ENCODE assay signal across 9 cellular contexts in the genomic region with DNA sequence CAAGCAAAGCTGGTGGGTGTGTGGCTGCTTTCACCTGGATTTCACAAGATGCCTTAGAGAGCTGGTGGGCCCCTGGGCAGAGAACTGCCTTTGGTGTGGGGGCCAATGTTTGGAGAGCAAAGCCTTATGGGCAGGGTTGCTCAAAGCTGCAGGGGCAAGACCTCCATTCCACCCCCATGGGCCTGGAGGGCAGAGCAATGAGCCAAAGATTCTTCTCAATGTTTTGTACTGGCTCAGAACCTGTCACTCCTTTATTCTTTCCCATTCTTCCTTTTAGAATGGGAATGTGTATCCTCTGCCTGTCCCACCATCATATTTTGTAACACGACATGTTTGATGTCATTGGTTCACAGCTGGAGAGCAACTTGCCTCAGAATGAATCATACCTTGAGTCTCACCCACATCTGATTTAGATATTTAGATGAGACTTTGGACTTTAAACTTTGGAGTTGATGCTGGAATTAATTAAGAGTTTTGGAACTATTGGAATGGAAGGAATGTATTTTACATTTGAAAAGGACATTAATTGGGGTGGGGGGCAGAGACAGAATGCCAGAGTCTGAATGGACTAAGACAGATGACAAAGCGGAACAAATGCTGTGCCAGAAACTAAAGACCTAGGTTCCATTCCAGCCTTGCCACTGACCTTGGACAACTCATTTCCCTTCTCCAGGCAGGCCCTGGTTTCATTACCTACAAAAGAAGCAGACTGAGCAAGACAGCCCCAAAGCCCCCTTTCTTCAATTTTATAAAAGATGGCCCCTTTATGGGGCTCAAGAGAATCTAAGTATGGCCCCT.
DNase-seq lines count a peak whose midpoint lies in the region; ATAC-seq and TF ChIP-seq lines count a peak whose summit lies in the region.
"Had no signal": no experiment of that assay in that cellular context is flagged by ENCODE, and none has a peak within 500 bp of the region (broad histone marks: within the 10 kb centered on the region; RNA-seq: fewer than 3 reads in every experiment).

No MANE protein-coding gene starts in this region.

- POLR2A ChIA-PET in OCI-LY7 (lab: Charles Lee) = no interaction called here

- no peaks in the 10 kb centered on the region for H3F3A ChIP-seq in GM23338 (replicated peaks; ENCODE audit: low read depth)

- H4K20me1 ChIP-seq in GM23338 (replicated peaks; ENCODE audit: insufficient read depth) (no peaks in the 10 kb centered on the region), OCI-LY7 (ENCODE audit: insufficient read depth, low read length) (no peaks in the 10 kb centered on the region)

- no peaks in the 10 kb centered on the region for H3K79me2 ChIP-seq in GM23338 (replicated peaks; ENCODE audit: insufficient read depth)
- no peaks in the 10 kb centered on the region for H3K79me2 ChIP-seq in OCI-LY7 (ENCODE audit: insufficient read depth, low read depth, low read length)

- peaks cover 5% of the 10 kb centered on the region; the same call in 1 of the 3 replicates for H3K36me3 Mint-ChIP-seq in GM23338 (ENCODE audit: low read depth)
- H3K36me3 Mint-ChIP-seq in stimulated activated memory B cell treated with anti-CD40 and anti-IgM and Interleukin-4, amounts not matched to agents 10 μg/mL and 1 μg/mL and 100 μg/mL, for 72 hours = peaks cover 27% of the 10 kb centered on the region

- H3K9ac ChIP-seq in SK-N-MC (ENCODE audit: insufficient read length) = peak overlapping the region; percentile 24

- DNase-seq in GM23338 (ENCODE audit: low spot score) (no peak), SK-N-MC (ENCODE audit: low read depth, low spot score) (peak; percentile 64), fibroblast of villous mesenchyme (ENCODE audit: low read depth) (peak; percentile 61), activated T-cell treated with anti-CD3 and anti-CD28 coated beads for 4 hours (no peak), OCI-LY7 (ENCODE audit: low spot score) (no peak)
- no peak for DNase-seq in activated CD4-positive, CD25-positive, alpha-beta regulatory T cell treated with anti-CD3 and anti-CD28 coated beads, Interleukin-2, amount 50 U/mL, for 72 hours
- DNase-seq: activated CD8-positive, alpha-beta T cell treated with anti-CD3 and anti-CD28 coated beads for 36 hours; NCI-H2171 treated with DMSO at 0.1 percent for 48 hours had no signal

- H3K9me3 ChIP-seq in SK-N-MC (ENCODE audit: low read depth, low read length) (no peaks in the 10 kb centered on the region), OCI-LY7 (ENCODE audit: low read length) (no peaks in the 10 kb centered on the region)

- no peaks in the 10 kb centered on the region; the same call in 2 of the 3 replicates for H3K9me3 Mint-ChIP-seq in GM23338
- H3K9me3 Mint-ChIP-seq in stimulated activated memory B cell treated with anti-CD40 and anti-IgM and Interleukin-4, amounts not matched to agents 10 μg/mL and 1 μg/mL and 100 μg/mL, for 72 hours = no peaks in the 10 kb centered on the region
- H3K9me3 Mint-ChIP-seq: activated CD8-positive, alpha-beta T cell treated with anti-CD3 and anti-CD28 coated beads for 36 hours had no signal

- intact Hi-C loops in OCI-LY7 (cut with micrococcal nuclease; ENCODE audit: unreplicated experiment) = no loop called here

- H3K4me2 ChIP-seq in GM23338 = peak overlapping the region; percentile 39
- H3K4me2 ChIP-seq in OCI-LY7 (ENCODE audit: low read length) = no peak overlapping the region

- H3K27me3 ChIP-seq in GM23338 (ENCODE audit: insufficient read depth) = no peaks in the 10 kb centered on the region

- H2AFZ ChIP-seq in GM23338 (no peak overlapping the region), OCI-LY7 (ENCODE audit: low read length) (no peak overlapping the region)

- H3K4me3 Mint-ChIP-seq in GM23338 = no peak overlapping the region; the same call in 2 of the 3 replicates
- H3K4me3 Mint-ChIP-seq in stimulated activated memory B cell treated with anti-CD40 and anti-IgM and Interleukin-4, amounts not matched to agents 10 μg/mL and 1 μg/mL and 100 μg/mL, for 72 hours = no peak overlapping the region
- H3K4me3 Mint-ChIP-seq: activated CD8-positive, alpha-beta T cell treated with anti-CD3 and anti-CD28 coated beads for 36 hours had no signal

- ATAC-seq in GM23338 = no peak; the same call in 2 of the 3 replicates
- ATAC-seq in stimulated activated memory B cell treated with anti-CD40 and anti-IgM and Interleukin-4, amounts not matched to agents 10 μg/mL and 1 μg/mL and 100 μg/mL, for 72 hours = no peak
- ATAC-seq: activated CD8-positive, alpha-beta T cell treated with anti-CD3 and anti-CD28 coated beads for 36 hours had no signal

- CTCF ChIA-PET in OCI-LY7 (lab: Charles Lee; ENCODE audit: unreplicated experiment) = no interaction called here

- H3K27ac Mint-ChIP-seq in GM23338 = peak overlapping the region; percentile 78; the same call in 1 of the 2 replicates
- peak overlapping the region; percentile 34 for H3K27ac Mint-ChIP-seq in stimulated activated memory B cell treated with anti-CD40 and anti-IgM and Interleukin-4, amounts not matched to agents 10 μg/mL and 1 μg/mL and 100 μg/mL, for 72 hours

- no TSS peak for BruUV-seq in OCI-LY7 (replicated peaks; lab: Mats Ljungman, UMichigan)

- H3K9me2 ChIP-seq in GM23338 (ENCODE audit: insufficient read depth) (peaks cover 12% of the 10 kb centered on the region), OCI-LY7 (ENCODE audit: insufficient read depth, low read length) (no peaks in the 10 kb centered on the region)

- peaks cover 32% of the 10 kb centered on the region for H3K4me1 ChIP-seq in GM23338 (ENCODE audit: insufficient read depth)
- H3K4me1 ChIP-seq in OCI-LY7 (ENCODE audit: insufficient read depth, low read length, poor library complexity, severe bottlenecking) = peaks cover 24% of the 10 kb centered on the region

- H3K36me3 ChIP-seq in GM23338 (ENCODE audit: insufficient read depth) (no peaks in the 10 kb centered on the region), SK-N-MC (ENCODE audit: insufficient read depth, low read length) (no peaks in the 10 kb centered on the region), OCI-LY7 (ENCODE audit: insufficient read depth, low read length) (no peaks in the 10 kb centered on the region)

- H3K27me3 Mint-ChIP-seq in GM23338 (ENCODE audit: insufficient read depth, low read depth, poor library complexity) = peaks cover 13% of the 10 kb centered on the region
- H3K27me3 Mint-ChIP-seq in stimulated activated memory B cell treated with anti-CD40 and anti-IgM and Interleukin-4, amounts not matched to agents 10 μg/mL and 1 μg/mL and 100 μg/mL, for 72 hours = no peaks in the 10 kb centered on the region
- H3K27me3 Mint-ChIP-seq: activated CD8-positive, alpha-beta T cell treated with anti-CD3 and anti-CD28 coated beads for 36 hours had no signal

- H3K27ac ChIP-seq in GM23338 (ENCODE audit: low read depth) = peak overlapping the region; percentile 5; the same call in 1 of the 2 replicates
- H3K27ac ChIP-seq in SK-N-MC = peak overlapping the region; percentile 94
- no peak overlapping the region for H3K27ac ChIP-seq in OCI-LY7 (ENCODE audit: low read depth, low read length, poor library complexity, severe bottlenecking)

- peaks cover 48% of the 10 kb centered on the region for H3K4me1 Mint-ChIP-seq in GM23338
- peaks cover 28% of the 10 kb centered on the region for H3K4me1 Mint-ChIP-seq in stimulated activated memory B cell treated with anti-CD40 and anti-IgM and Interleukin-4, amounts not matched to agents 10 μg/mL and 1 μg/mL and 100 μg/mL, for 72 hours

- no peak for TF ChIP-seq CTCF in GM23338 (conservative IDR thresholded peaks at IDR 0.05; ENCODE audit: low read depth in 2 of 2)
- no peak for TF ChIP-seq CTCF in fibroblast of villous mesenchyme (IDR thresholded peaks at IDR 0.05; ENCODE audit: insufficient read depth, low read depth, low read length)
- TF ChIP-seq CTCF in OCI-LY7 (conservative IDR thresholded peaks at IDR 0.05; ENCODE audit: low read length) = no peak

- H3K4me3 ChIP-seq in GM23338 = no peak overlapping the region
- H3K4me3 ChIP-seq in SK-N-MC = peak overlapping the region; percentile 40; the same call in 1 of the 2 replicates
- H3K4me3 ChIP-seq in fibroblast of villous mesenchyme (ENCODE audit: low read depth, low read length) = no peak overlapping the region
- no peak overlapping the region for H3K4me3 ChIP-seq in OCI-LY7 (ENCODE audit: low read depth, low read length, poor library complexity, severe bottlenecking)

TF ChIP-seq in GM23338, 12 proteins besides CTCF, POLR2A, EP300 and RAD21 (continues in another document):
- no peak for TF ChIP-seq ZNF114 (CRISPR knock-in tag; IDR thresholded peaks at IDR 0.05)
- TF ChIP-seq, protein P1, sequence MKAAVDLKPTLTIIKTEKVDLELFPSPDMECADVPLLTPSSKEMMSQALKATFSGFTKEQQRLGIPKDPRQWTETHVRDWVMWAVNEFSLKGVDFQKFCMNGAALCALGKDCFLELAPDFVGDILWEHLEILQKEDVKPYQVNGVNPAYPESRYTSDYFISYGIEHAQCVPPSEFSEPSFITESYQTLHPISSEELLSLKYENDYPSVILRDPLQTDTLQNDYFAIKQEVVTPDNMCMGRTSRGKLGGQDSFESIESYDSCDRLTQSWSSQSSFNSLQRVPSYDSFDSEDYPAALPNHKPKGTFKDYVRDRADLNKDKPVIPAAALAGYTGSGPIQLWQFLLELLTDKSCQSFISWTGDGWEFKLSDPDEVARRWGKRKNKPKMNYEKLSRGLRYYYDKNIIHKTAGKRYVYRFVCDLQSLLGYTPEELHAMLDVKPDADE (IDR thresholded peaks at IDR 0.05) = no peak
- TF ChIP-seq, protein P2, sequence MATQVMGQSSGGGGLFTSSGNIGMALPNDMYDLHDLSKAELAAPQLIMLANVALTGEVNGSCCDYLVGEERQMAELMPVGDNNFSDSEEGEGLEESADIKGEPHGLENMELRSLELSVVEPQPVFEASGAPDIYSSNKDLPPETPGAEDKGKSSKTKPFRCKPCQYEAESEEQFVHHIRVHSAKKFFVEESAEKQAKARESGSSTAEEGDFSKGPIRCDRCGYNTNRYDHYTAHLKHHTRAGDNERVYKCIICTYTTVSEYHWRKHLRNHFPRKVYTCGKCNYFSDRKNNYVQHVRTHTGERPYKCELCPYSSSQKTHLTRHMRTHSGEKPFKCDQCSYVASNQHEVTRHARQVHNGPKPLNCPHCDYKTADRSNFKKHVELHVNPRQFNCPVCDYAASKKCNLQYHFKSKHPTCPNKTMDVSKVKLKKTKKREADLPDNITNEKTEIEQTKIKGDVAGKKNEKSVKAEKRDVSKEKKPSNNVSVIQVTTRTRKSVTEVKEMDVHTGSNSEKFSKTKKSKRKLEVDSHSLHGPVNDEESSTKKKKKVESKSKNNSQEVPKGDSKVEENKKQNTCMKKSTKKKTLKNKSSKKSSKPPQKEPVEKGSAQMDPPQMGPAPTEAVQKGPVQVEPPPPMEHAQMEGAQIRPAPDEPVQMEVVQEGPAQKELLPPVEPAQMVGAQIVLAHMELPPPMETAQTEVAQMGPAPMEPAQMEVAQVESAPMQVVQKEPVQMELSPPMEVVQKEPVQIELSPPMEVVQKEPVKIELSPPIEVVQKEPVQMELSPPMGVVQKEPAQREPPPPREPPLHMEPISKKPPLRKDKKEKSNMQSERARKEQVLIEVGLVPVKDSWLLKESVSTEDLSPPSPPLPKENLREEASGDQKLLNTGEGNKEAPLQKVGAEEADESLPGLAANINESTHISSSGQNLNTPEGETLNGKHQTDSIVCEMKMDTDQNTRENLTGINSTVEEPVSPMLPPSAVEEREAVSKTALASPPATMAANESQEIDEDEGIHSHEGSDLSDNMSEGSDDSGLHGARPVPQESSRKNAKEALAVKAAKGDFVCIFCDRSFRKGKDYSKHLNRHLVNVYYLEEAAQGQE (IDR thresholded peaks at IDR 0.05; ENCODE audit: unreplicated experiment) = no peak
- no peak for TF ChIP-seq CREB1 (CRISPR knock-in tag; IDR thresholded peaks at IDR 0.05; ENCODE audit: low read depth)

Comparison
In these comparisons a context has a peak if more than half of its experiments do, and no peak if none do; other contexts are left out.
1. DNase-seq: peak in SK-N-MC (single experiment) and fibroblast of villous mesenchyme (single experiment); none in GM23338 (single experiment), activated T-cell treated with anti-CD3 and anti-CD28 coated beads for 4 hours (single experiment), activated CD4-positive, CD25-positive, alpha-beta regulatory T cell treated with anti-CD3 and anti-CD28 coated beads, Interleukin-2, amount 50 U/mL, for 72 hours (single experiment) and OCI-LY7 (single experiment).